Comparison of ENCODE assay signal across 24 cellular contexts in genomic region chr20:25271486-25272222, GRCh38. TPM values are rescaled to one million over a fixed set of nuclear protein-coding genes. Genes with fewer than 3 reads are reported as not detected.
DNase-seq lines count a peak whose midpoint lies in the region; ATAC-seq and TF ChIP-seq lines count a peak whose summit lies in the region.
"Had no signal": no experiment of that assay in that cellular context is flagged by ENCODE, and none has a peak within 500 bp of the region (broad histone marks: within the 10 kb centered on the region; RNA-seq: fewer than 3 reads in every experiment).

No MANE protein-coding gene starts in this region.

- intact Hi-C loops in dorsolateral prefrontal cortex (cut with DNase I), result loop anchor here (2.0 to 5.0 kb wide), 2 partner anchors 19 to 34 kb away; no protein-coding TSS in a partner anchor
- intact Hi-C loops in PC-9 (cut with micrococcal nuclease; ENCODE audit: unreplicated experiment), result no loop called here

- H3K27ac ChIP-seq in dorsolateral prefrontal cortex, result peak overlapping the region in 55 of 59 donors; percentile 2 to 93 (median 83)
- peak overlapping the region; percentile 39 for H3K27ac ChIP-seq in substantia nigra (ENCODE audit: low read depth, low read length, poor library complexity, severe bottlenecking)
- H3K27ac ChIP-seq in PC-9, result no peak overlapping the region
- H3K27ac ChIP-seq: 22Rv1, KMS-11, parathyroid adenoma, SJSA1 had no signal

- peaks cover 49% of the 10 kb centered on the region for H4K20me1 ChIP-seq in PC-9 (ENCODE audit: insufficient read depth)

- CTCF ChIA-PET in PC-9 (lab: Charles Lee), result no interaction called here

- H3K36me3 ChIP-seq in PC-9 (ENCODE audit: low read depth), result peaks cover 23% of the 10 kb centered on the region

- no peak overlapping the region for H3K4me2 ChIP-seq in PC-9
- H3K4me2 ChIP-seq: KMS-11 had no signal

- no peaks in the 10 kb centered on the region for H3K27me3 ChIP-seq in dorsolateral prefrontal cortex
- H3K27me3 ChIP-seq in PC-9 (ENCODE audit: insufficient read depth, low read depth), result no peaks in the 10 kb centered on the region
- H3K27me3 ChIP-seq: SJSA1 had no signal

- TF ChIP-seq CTCF in dorsolateral prefrontal cortex (IDR thresholded peaks at IDR 0.05 in 54 of 56, conservative IDR thresholded peaks at IDR 0.05 in 2 of 56; ENCODE audit: low read depth in 1 of 56, partially characterized antibody in 56 of 56) (no peak), PC-9 (conservative IDR thresholded peaks at IDR 0.05) (no peak)

- no peak for ATAC-seq in GM18868 (IDR thresholded peaks at IDR 0.05; ENCODE audit: unreplicated experiment)
- ATAC-seq: stimulated activated naive CD8-positive, alpha-beta T cell treated with anti-CD3 and anti-CD28 coated beads, Interleukin-15, Interleukin-2, amounts not matched to agents 100 U/mL and 50 U/mL, for 24 hours had no signal

- no peaks in the 10 kb centered on the region for H3K9me3 ChIP-seq in PC-9 (ENCODE audit: insufficient read depth, low read depth)
- H3K9me3 ChIP-seq: HAP-1, SJSA1 had no signal

- no peaks in the 10 kb centered on the region for H3F3A ChIP-seq in PC-9 (ENCODE audit: insufficient read depth, low read depth)

- DNase-seq in activated effector memory CD4-positive, alpha-beta T cell treated with anti-CD3 and anti-CD28 coated beads, Interleukin-2, amount 50 U/mL, for 16 hours, result peak; percentile 27
- no peak for DNase-seq in activated effector memory CD4-positive, alpha-beta T cell treated with Interleukin-2 at 50 U/mL for 16 hours
- DNase-seq in dorsolateral prefrontal cortex, result peak in 5 of 10 donors; percentile 9 to 38 (median 23)
- peak; percentile 53 for DNase-seq in mesenteric fat pad (ENCODE audit: low spot score)
- no peak for DNase-seq in substantia nigra (lab: John Stamatoyannopoulos, UW)
- DNase-seq in PC-9, result no peak
- no peak for DNase-seq in SHP77 (lab: John Stamatoyannopoulos, UW)
- DNase-seq: activated CD4-positive, alpha-beta memory T cell treated with anti-CD3 and anti-CD28 coated beads, Interleukin-2, amount 10 ng/mL, durations not matched to agents 7 days and 5 days; activated CD4-positive, CD25-positive, alpha-beta regulatory T cell; AML-193; endodermal cell; NCI-H1694; NCI-H226; NCI-H82; stimulated activated CD4-positive, alpha-beta T cell treated with anti-CD3 and anti-CD28 coated beads, Interleukin-2, amount 100 ng/mL, for 48 hours; stimulated activated naive CD8-positive, alpha-beta T cell treated with anti-CD3 and anti-CD28 coated beads, Interleukin-15, Interleukin-2, amounts not matched to agents 100 U/mL and 50 U/mL, for 24 hours; T-helper 2 cell had no signal

- POLR2A ChIA-PET in PC-9 (lab: Charles Lee; ENCODE audit: unreplicated experiment), result no interaction called here

- H3K4me3 ChIP-seq in dorsolateral prefrontal cortex (no peak overlapping the region), PC-9 (no peak overlapping the region)
- H3K4me3 ChIP-seq: HAP-1, lung, SJSA1 had no signal

- no peaks in the 10 kb centered on the region for H3K9me2 ChIP-seq in PC-9 (ENCODE audit: insufficient read depth)

- BruUV-seq in PC-9 (replicated peaks; lab: Mats Ljungman, UMichigan), result no TSS peak

- H3K79me2 ChIP-seq in PC-9 (ENCODE audit: low read depth), result peaks cover 17% of the 10 kb centered on the region
- H3K79me2 ChIP-seq: parathyroid adenoma had no signal

- no peaks in the 10 kb centered on the region for H3K4me1 ChIP-seq in PC-9 (replicated peaks; ENCODE audit: insufficient read depth)
- H3K4me1 ChIP-seq: HAP-1, parathyroid adenoma, SJSA1 had no signal

- no peak overlapping the region for H2AFZ ChIP-seq in PC-9
- H2AFZ ChIP-seq: parathyroid adenoma had no signal

RNA-seq across cellular contexts. Expression of gene PYGB, which starts 23.8 kb away (rescaled TPM):
- total RNA-seq in dorsolateral prefrontal cortex (100 to 1,000 TPM in 116 of 120 experiments, 10 to 100 TPM in 4; 83.2 to 226 (median 146) TPM), mesenteric fat pad (121 TPM), PC-9 (2021) (127 and 133 TPM in 2 replicates)

Comparison
In these comparisons a context has a peak if more than half of its experiments do, and no peak if none do; other contexts are left out.
1. DNase-seq: peak in activated effector memory CD4-positive, alpha-beta T cell treated with anti-CD3 and anti-CD28 coated beads, Interleukin-2, amount 50 U/mL, for 16 hours (single experiment) and mesenteric fat pad (single experiment); none in activated effector memory CD4-positive, alpha-beta T cell treated with Interleukin-2 at 50 U/mL for 16 hours (single experiment), substantia nigra (0 of 49), PC-9 (0 of 2) and SHP77 (0 of 2).